ENCODE assay signal across 1 cellular context in the genomic region with DNA sequence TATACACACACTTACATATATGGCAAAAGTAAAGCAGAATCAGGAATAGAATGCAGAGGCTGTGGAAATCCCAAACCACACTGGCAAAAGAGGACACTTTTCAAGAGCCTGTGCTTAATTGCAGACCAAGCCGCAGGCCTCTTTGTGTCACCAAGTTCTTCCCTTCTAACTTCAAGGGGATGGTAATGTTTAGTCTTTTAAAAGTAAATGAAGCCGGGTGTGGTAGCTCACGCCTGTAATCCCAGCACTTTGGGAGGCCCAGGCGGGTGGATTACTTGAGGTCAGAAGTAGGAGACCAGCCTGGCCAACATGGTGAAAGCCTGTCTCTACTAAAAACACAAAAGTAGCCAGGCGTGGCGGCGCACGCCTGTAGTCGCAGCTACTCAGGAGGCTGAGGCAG.
A peak's percentile ranks its signal among the peaks of the same experiment; 100 is the strongest.
TF ChIP-seq lines count a peak whose summit lies in the region.

No MANE protein-coding gene starts in this region.

TF ChIP-seq in GM23338, 12 proteins besides CTCF, POLR2A, EP300 and RAD21 (continued from another document):
- TF ChIP-seq, protein P1, sequence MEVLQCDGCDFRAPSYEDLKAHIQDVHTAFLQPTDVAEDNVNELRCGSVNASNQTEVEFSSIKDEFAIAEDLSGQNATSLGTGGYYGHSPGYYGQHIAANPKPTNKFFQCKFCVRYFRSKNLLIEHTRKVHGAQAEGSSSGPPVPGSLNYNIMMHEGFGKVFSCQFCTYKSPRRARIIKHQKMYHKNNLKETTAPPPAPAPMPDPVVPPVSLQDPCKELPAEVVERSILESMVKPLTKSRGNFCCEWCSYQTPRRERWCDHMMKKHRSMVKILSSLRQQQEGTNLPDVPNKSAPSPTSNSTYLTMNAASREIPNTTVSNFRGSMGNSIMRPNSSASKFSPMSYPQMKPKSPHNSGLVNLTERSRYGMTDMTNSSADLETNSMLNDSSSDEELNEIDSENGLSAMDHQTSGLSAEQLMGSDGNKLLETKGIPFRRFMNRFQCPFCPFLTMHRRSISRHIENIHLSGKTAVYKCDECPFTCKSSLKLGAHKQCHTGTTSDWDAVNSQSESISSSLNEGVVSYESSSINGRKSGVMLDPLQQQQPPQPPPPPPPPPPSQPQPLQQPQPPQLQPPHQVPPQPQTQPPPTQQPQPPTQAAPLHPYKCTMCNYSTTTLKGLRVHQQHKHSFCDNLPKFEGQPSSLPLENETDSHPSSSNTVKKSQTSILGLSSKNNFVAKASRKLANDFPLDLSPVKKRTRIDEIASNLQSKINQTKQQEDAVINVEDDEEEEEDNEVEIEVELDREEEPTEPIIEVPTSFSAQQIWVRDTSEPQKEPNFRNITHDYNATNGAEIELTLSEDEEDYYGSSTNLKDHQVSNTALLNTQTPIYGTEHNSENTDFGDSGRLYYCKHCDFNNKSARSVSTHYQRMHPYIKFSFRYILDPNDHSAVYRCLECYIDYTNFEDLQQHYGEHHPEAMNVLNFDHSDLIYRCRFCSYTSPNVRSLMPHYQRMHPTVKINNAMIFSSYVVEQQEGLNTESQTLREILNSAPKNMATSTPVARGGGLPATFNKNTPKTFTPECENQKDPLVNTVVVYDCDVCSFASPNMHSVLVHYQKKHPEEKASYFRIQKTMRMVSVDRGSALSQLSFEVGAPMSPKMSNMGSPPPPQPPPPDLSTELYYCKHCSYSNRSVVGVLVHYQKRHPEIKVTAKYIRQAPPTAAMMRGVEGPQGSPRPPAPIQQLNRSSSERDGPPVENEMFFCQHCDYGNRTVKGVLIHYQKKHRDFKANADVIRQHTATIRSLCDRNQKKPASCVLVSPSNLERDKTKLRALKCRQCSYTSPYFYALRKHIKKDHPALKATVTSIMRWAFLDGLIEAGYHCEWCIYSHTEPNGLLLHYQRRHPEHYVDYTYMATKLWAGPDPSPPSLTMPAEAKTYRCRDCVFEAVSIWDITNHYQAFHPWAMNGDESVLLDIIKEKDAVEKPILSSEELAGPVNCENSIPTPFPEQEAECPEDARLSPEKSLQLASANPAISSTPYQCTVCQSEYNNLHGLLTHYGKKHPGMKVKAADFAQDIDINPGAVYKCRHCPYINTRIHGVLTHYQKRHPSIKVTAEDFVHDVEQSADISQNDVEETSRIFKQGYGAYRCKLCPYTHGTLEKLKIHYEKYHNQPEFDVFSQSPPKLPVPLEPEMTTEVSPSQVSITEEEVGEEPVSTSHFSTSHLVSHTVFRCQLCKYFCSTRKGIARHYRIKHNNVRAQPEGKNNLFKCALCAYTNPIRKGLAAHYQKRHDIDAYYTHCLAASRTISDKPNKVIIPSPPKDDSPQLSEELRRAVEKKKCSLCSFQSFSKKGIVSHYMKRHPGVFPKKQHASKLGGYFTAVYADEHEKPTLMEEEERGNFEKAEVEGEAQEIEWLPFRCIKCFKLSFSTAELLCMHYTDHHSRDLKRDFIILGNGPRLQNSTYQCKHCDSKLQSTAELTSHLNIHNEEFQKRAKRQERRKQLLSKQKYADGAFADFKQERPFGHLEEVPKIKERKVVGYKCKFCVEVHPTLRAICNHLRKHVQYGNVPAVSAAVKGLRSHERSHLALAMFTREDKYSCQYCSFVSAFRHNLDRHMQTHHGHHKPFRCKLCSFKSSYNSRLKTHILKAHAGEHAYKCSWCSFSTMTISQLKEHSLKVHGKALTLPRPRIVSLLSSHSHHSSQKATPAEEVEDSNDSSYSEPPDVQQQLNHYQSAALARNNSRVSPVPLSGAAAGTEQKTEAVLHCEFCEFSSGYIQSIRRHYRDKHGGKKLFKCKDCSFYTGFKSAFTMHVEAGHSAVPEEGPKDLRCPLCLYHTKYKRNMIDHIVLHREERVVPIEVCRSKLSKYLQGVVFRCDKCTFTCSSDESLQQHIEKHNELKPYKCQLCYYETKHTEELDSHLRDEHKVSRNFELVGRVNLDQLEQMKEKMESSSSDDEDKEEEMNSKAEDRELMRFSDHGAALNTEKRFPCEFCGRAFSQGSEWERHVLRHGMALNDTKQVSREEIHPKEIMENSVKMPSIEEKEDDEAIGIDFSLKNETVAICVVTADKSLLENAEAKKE (CRISPR knock-in tag; IDR thresholded peaks at IDR 0.05), result peak; percentile 58; the same call in 1 of the 2 replicates
